Comparison of ENCODE assay signal across 6 cellular contexts in the genomic region with DNA sequence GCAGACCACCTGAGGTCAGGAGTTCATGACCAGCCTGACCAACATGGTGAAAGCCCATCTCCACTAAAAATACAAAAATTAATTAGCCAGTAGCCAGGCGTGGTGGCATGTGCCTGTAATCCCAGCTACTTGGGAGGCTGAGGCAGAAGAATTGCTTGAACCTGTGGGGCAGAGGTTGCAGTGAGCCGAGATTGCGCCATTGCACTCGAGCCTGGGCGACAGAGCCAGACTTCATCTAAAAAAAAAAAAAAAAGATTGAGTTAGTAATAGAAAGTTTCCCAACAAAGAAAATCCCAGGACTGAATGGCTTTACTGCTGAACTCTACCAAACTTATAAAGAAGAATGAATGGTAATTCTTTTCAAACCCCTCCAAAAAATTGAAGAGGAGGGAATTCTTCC.
A peak's percentile ranks its signal among the peaks of the same experiment; 100 is the strongest.
DNase-seq lines count a peak whose midpoint lies in the region; ATAC-seq and TF ChIP-seq lines count a peak whose summit lies in the region.
"Not testable (repeated sequence)": the region's sequence is repeated elsewhere in the genome, so short reads cannot be mapped to it uniquely, and the experiment has no call there.

No MANE protein-coding gene starts in this region.

- not testable (repeated sequence) for H3K9me3 ChIP-seq in liver (ENCODE audit: control insufficient read depth in 4 of 4, low read length in 3 of 4); right lobe of liver

- H3K4me3 Mint-ChIP-seq in osteocyte (ENCODE audit: unreplicated experiment) = not testable (repeated sequence)

- TF ChIP-seq CTCF in liver (IDR thresholded peaks at IDR 0.05; ENCODE audit: low read depth, low read length, missing input control); right lobe of liver (IDR thresholded peaks at IDR 0.05); osteocyte (IDR thresholded peaks at IDR 0.05): not testable (repeated sequence)

- not testable (repeated sequence) for H3K27ac ChIP-seq in liver (ENCODE audit: low read depth in 1 of 2, low read length in 2 of 2); right lobe of liver

- H3K4me3 ChIP-seq in liver (ENCODE audit: low read depth in 1 of 3, low read length in 3 of 3); right lobe of liver: not testable (repeated sequence)

- WGBS in liver = 41% methylated on average over 5 of the region's 5 CpGs
- 0% methylated on average over 1 of the region's 5 CpGs for WGBS in right lobe of liver (ENCODE audit: insufficient coverage, low coverage, low lambda C conversion rate, missing lambda C conversion rate)

- intact Hi-C loops in right lobe of liver (cut with DNase I) = not testable (repeated sequence)

- H3K36me3 Mint-ChIP-seq in osteocyte (ENCODE audit: unreplicated experiment) = not testable (repeated sequence)

- H3K4me1 ChIP-seq in liver (ENCODE audit: control insufficient read depth in 4 of 4, insufficient read depth in 4 of 4, low read length in 3 of 4); right lobe of liver: not testable (repeated sequence)

- H3K27me3 ChIP-seq in liver (ENCODE audit: control insufficient read depth in 4 of 4, insufficient read depth in 4 of 4, low read length in 3 of 4); right lobe of liver: not testable (repeated sequence)

- not testable (repeated sequence) for H3K9ac ChIP-seq in liver (ENCODE audit: low read depth in 1 of 2, low read length in 2 of 2)

- ATAC-seq in left lobe of liver = peak; percentile 34
- ATAC-seq in right lobe of liver = peak; percentile 35 to 73 (median 64)

- H3K27me3 Mint-ChIP-seq in osteocyte (ENCODE audit: unreplicated experiment) = peaks cover 29% of the 10 kb centered on the region

- not testable (repeated sequence) for H3K9me3 Mint-ChIP-seq in osteocyte (ENCODE audit: unreplicated experiment)

- H3K27ac Mint-ChIP-seq in osteocyte (ENCODE audit: unreplicated experiment) = not testable (repeated sequence)

- not testable (repeated sequence) for H3K36me3 ChIP-seq in liver (ENCODE audit: control insufficient read depth in 4 of 4, insufficient read depth in 3 of 4, low read depth in 1 of 4, low read length in 3 of 4); right lobe of liver

- peak; percentile 5 for DNase-seq in activated CD8-positive, alpha-beta memory T cell treated with anti-CD3 and anti-CD28 coated beads for 24 hours
- DNase-seq in amniotic epithelial cell (ENCODE audit: low read depth) (peak; percentile 8), right lobe of liver (peak in 1 of 3 donors; percentile 45), osteocyte (ENCODE audit: extremely low spot score, unreplicated experiment) (peak; percentile 36)
- not testable (repeated sequence) for DNase-seq in left lobe of liver (ENCODE audit: low spot score)

- TF ChIP-seq RAD21 in liver (IDR thresholded peaks at IDR 0.05) = not testable (repeated sequence)

- not testable (repeated sequence) for TF ChIP-seq POLR2A in right lobe of liver (IDR thresholded peaks at IDR 0.05)

- not testable (repeated sequence) for H3K4me1 Mint-ChIP-seq in osteocyte (ENCODE audit: unreplicated experiment)

TF ChIP-seq in liver, 16 proteins besides CTCF, POLR2A, EP300 and RAD21:
- TF ChIP-seq RXRA (IDR thresholded peaks at IDR 0.05) (peak in 1 of 2 donors; percentile 7), HNF4A (conservative IDR thresholded peaks at IDR 0.05) (peak; percentile 50 to 63)
